In the genomic region with DNA sequence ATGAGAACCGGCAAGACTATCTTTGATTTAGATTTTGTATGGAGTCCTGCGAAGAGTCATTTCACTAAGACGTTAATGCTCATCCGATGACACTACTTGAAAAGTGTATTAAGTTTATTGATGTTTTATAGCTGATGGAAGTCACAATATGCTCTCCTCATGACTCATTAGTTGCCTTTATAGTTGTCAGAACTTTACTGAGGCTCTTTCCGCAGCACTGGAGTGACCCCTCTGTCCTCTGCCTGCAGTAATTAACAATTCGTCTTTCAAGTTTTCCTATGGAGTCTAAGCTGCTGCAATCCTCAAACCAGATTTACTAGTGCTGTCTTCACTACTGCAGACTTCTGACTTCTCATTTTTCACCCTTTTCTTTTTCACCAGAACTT, we compare ENCODE assay signal across 8 cellular contexts. TPM values are rescaled to one million over a fixed set of nuclear protein-coding genes. Genes with fewer than 3 reads are reported as not detected.
A peak's percentile ranks its signal among the peaks of the same experiment; 100 is the strongest.
DNase-seq lines count a peak whose midpoint lies in the region; ATAC-seq, FAIRE-seq and TF ChIP-seq lines count a peak whose summit lies in the region.

No MANE protein-coding gene starts in this region.

- TF ChIP-seq CTCF in RWPE2 (IDR thresholded peaks at IDR 0.05; ENCODE audit: poor library complexity, severe bottlenecking) (no peak), osteoblast (IDR thresholded peaks at IDR 0.05; ENCODE audit: extremely low read depth, low read depth, low read length) (no peak)

- peak; percentile 5; the same call in 1 of the 3 replicates for ATAC-seq in RWPE2 (ENCODE audit: low read depth)
- no peak for ATAC-seq in HG02798 (IDR thresholded peaks at IDR 0.05; ENCODE audit: poor library complexity, unreplicated experiment)
- ATAC-seq in GM19455 (IDR thresholded peaks at IDR 0.05; ENCODE audit: unreplicated experiment), result no peak

- DNase-seq in GM19239 (ENCODE audit: insufficient read length, low spot score), result no peak
- DNase-seq in RWPE2 (ENCODE audit: low spot score), result no peak
- DNase-seq in osteoblast (ENCODE audit: insufficient read length, low spot score, missing footprints), result peak; percentile 30
- no peak for DNase-seq in activated effector memory CD4-positive, alpha-beta T cell treated with Interleukin-2 at 50 U/mL for 16 hours
- DNase-seq in HPDE6-E6E7 (ENCODE audit: extremely low spot score), result no peak

- H3K36me3 ChIP-seq in RWPE2 (ENCODE audit: low read depth) (peaks cover 19% of the 10 kb centered on the region), esophagus (ENCODE audit: control insufficient read depth in 2 of 2, insufficient read depth in 2 of 2, low read length in 1 of 2) (no peaks in the 10 kb centered on the region), osteoblast (ENCODE audit: insufficient read depth, low read length) (peaks cover 10% of the 10 kb centered on the region)

- H3K27ac ChIP-seq in RWPE2 (ENCODE audit: poor library complexity, severe bottlenecking) (peak overlapping the region; percentile 66), esophagus (ENCODE audit: low read depth in 2 of 2, low read length in 1 of 2) (peak overlapping the region; percentile 100), osteoblast (ENCODE audit: low read depth, low read length) (peak overlapping the region; percentile 99)

- no peaks in the 10 kb centered on the region for H4K20me1 ChIP-seq in osteoblast (ENCODE audit: insufficient read depth, low read length)

- H3K4me1 ChIP-seq in RWPE2 (ENCODE audit: insufficient read depth, poor library complexity, severe bottlenecking) (peaks cover 11% of the 10 kb centered on the region), esophagus (ENCODE audit: control insufficient read depth in 2 of 2, insufficient read depth in 2 of 2, low read length in 1 of 2) (no peaks in the 10 kb centered on the region), osteoblast (ENCODE audit: insufficient read depth, low read length) (peaks cover 8% of the 10 kb centered on the region)

- FAIRE-seq in GM19239 (lab: Jason Lieb, UNC), result peak; percentile 69

- peaks cover 44% of the 10 kb centered on the region for H3K79me2 ChIP-seq in osteoblast (ENCODE audit: insufficient read depth, low read length)

- H3K27me3 ChIP-seq in RWPE2 (ENCODE audit: insufficient read depth, poor library complexity, severe bottlenecking), result no peaks in the 10 kb centered on the region
- no peaks in the 10 kb centered on the region for H3K27me3 ChIP-seq in esophagus (ENCODE audit: control insufficient read depth in 1 of 2, insufficient read depth in 2 of 2, low read length in 2 of 2)
- H3K27me3 ChIP-seq in osteoblast (ENCODE audit: insufficient read depth, low read length), result no peaks in the 10 kb centered on the region

- H2AFZ ChIP-seq in osteoblast (ENCODE audit: low read length), result peak overlapping the region; percentile 94

- H3K9me3 ChIP-seq in RWPE2 (ENCODE audit: severe bottlenecking) (no peaks in the 10 kb centered on the region), esophagus (ENCODE audit: control insufficient read depth in 2 of 2, insufficient read depth in 1 of 2, low read depth in 1 of 2, low read length in 1 of 2) (no peaks in the 10 kb centered on the region), osteoblast (ENCODE audit: low read depth, low read length) (no peaks in the 10 kb centered on the region)

- peak overlapping the region; percentile 97 for H3K4me2 ChIP-seq in osteoblast (ENCODE audit: insufficient read depth, low read length)

- peak overlapping the region; percentile 62 for H3K4me3 ChIP-seq in RWPE2 (ENCODE audit: severe bottlenecking)
- peak overlapping the region; percentile 73 to 84 for H3K4me3 ChIP-seq in esophagus (ENCODE audit: low read depth in 1 of 2, low read length in 2 of 2)
- H3K4me3 ChIP-seq in osteoblast (ENCODE audit: insufficient read depth, low read length), result peak overlapping the region; percentile 81

- 2 to 4% methylated on average over 6 of the region's 6 CpGs for WGBS in esophagus, 2 donors

RNA-seq across cellular contexts. Expression of a gene that starts 0.9 kb away (rescaled TPM):
- 10 to 100 TPM; 14.0 to 22.9 TPM for polyA plus RNA-seq in esophagus
- 47.4 TPM in 2 replicates for total RNA-seq in osteoblast

RNA-seq across cellular contexts. Expression of a gene that starts 6.2 kb away (rescaled TPM):
- polyA plus RNA-seq in esophagus, result 1 to 10 TPM; 8.7 to 9.7 TPM
- total RNA-seq in osteoblast, result 35.1 TPM in 2 replicates

RNA-seq across cellular contexts. Expression of a gene that starts 32.6 kb away (rescaled TPM):
- 1 to 10 TPM; 3.4 to 5.0 TPM for polyA plus RNA-seq in esophagus
- total RNA-seq in osteoblast, result 26.5 and 27.5 TPM in 2 replicates

RNA-seq across cellular contexts. Expression of a gene that starts 48.1 kb away (rescaled TPM):
- polyA plus RNA-seq in esophagus, result 100 to 1,000 TPM in 1 of 2 donors, 10 to 100 TPM in 1; 77.7 to 109 TPM
- total RNA-seq in osteoblast, result 155 and 163 TPM in 2 replicates
